10 cellular contexts compared by ENCODE assay signal in genomic region chr15:59292393-59292792, GRCh38.
A peak's percentile ranks its signal among the peaks of the same experiment; 100 is the strongest.
DNase-seq lines count a peak whose midpoint lies in the region; ATAC-seq and TF ChIP-seq lines count a peak whose summit lies in the region.
"Had no signal": no experiment of that assay in that cellular context is flagged by ENCODE, and none has a peak within 500 bp of the region (broad histone marks: within the 10 kb centered on the region; RNA-seq: fewer than 3 reads in every experiment).

No MANE protein-coding gene starts in this region.

- peak overlapping the region; percentile 15 for H3K27ac Mint-ChIP-seq in endodermal cell
- peak overlapping the region in 1 of 2 donors; percentile 6 for H3K27ac Mint-ChIP-seq in natural killer cell treated with Interleukin-12 subunit alpha and Interleukin-12 subunit beta and Interleukin-15 and Interleukin-18, amount 100 ng/mL, for 72 hours
- H3K27ac Mint-ChIP-seq: activated naive CD4-positive, alpha-beta T cell treated with anti-CD3 and anti-CD28 coated beads, Interleukin-2, amount 50 U/mL, for 72 hours had no signal

- H3K9me3 Mint-ChIP-seq in endodermal cell, result peaks cover 1% of the 10 kb centered on the region
- H3K9me3 Mint-ChIP-seq in natural killer cell treated with Interleukin-12 subunit alpha and Interleukin-12 subunit beta and Interleukin-15 and Interleukin-18, amount 100 ng/mL, for 72 hours, result no peaks in the 10 kb centered on the region
- H3K9me3 Mint-ChIP-seq: activated naive CD4-positive, alpha-beta T cell treated with anti-CD3 and anti-CD28 coated beads, Interleukin-2, amount 50 U/mL, for 72 hours had no signal

- H3K27me3 Mint-ChIP-seq in endodermal cell (ENCODE audit: insufficient read depth), result no peaks in the 10 kb centered on the region
- H3K27me3 Mint-ChIP-seq in natural killer cell treated with Interleukin-12 subunit alpha and Interleukin-12 subunit beta and Interleukin-15 and Interleukin-18, amount 100 ng/mL, for 72 hours, result no peaks in the 10 kb centered on the region

- no peak overlapping the region for H3K4me3 Mint-ChIP-seq in endodermal cell
- H3K4me3 Mint-ChIP-seq in natural killer cell treated with Interleukin-12 subunit alpha and Interleukin-12 subunit beta and Interleukin-15 and Interleukin-18, amount 100 ng/mL, for 72 hours, result no peak overlapping the region

- no peak overlapping the region for H3K9ac ChIP-seq in endodermal cell (ENCODE audit: extremely low read depth, low read length, poor library complexity, severe bottlenecking)

- TF ChIP-seq CTCF in endodermal cell (conservative IDR thresholded peaks at IDR 0.05), result no peak
- TF ChIP-seq CTCF in tibial nerve (IDR thresholded peaks at IDR 0.05), result no peak

- H3K4me1 Mint-ChIP-seq in endodermal cell, result peaks cover 32% of the 10 kb centered on the region
- peaks cover 0 to 18% of the 10 kb centered on the region in 2 donors for H3K4me1 Mint-ChIP-seq in natural killer cell treated with Interleukin-12 subunit alpha and Interleukin-12 subunit beta and Interleukin-15 and Interleukin-18, amount 100 ng/mL, for 72 hours (ENCODE audit: low read depth in 2 of 2)

- H3K9me3 ChIP-seq in endodermal cell (ENCODE audit: control insufficient read depth, low read length), result no peaks in the 10 kb centered on the region
- H3K9me3 ChIP-seq in tibial nerve, result no peaks in the 10 kb centered on the region

- H3K4me1 ChIP-seq in endodermal cell (ENCODE audit: control insufficient read depth, insufficient read depth, low read length), result no peaks in the 10 kb centered on the region
- peaks cover 0 to 80% (median 59%) of the 10 kb centered on the region in 4 donors for H3K4me1 ChIP-seq in tibial nerve

- H3K36me3 ChIP-seq in endodermal cell (ENCODE audit: control insufficient read depth, insufficient read depth, low read length) (no peaks in the 10 kb centered on the region), tibial nerve (no peaks in the 10 kb centered on the region)

- H3K36me3 Mint-ChIP-seq in endodermal cell (ENCODE audit: low read depth), result peaks cover 3% of the 10 kb centered on the region
- H3K36me3 Mint-ChIP-seq in natural killer cell treated with Interleukin-12 subunit alpha and Interleukin-12 subunit beta and Interleukin-15 and Interleukin-18, amount 100 ng/mL, for 72 hours, result no peaks in the 10 kb centered on the region
- H3K36me3 Mint-ChIP-seq: activated naive CD4-positive, alpha-beta T cell treated with anti-CD3 and anti-CD28 coated beads, Interleukin-2, amount 50 U/mL, for 72 hours had no signal

- ATAC-seq in GM21529 (IDR thresholded peaks at IDR 0.05; ENCODE audit: unreplicated experiment), result no peak
- no peak for ATAC-seq in natural killer cell treated with Interleukin-12 subunit alpha and Interleukin-12 subunit beta and Interleukin-15 and Interleukin-18, amount 100 ng/mL, for 72 hours
- ATAC-seq: activated CD4-positive, CD25-positive, alpha-beta regulatory T cell treated with anti-CD3 and anti-CD28 coated beads, Interleukin-2, amount 50 U/mL, for 24 hours; activated naive CD4-positive, alpha-beta T cell treated with anti-CD3 and anti-CD28 coated beads, Interleukin-2, amount 50 U/mL, for 72 hours had no signal

- peak; percentile 79 for DNase-seq in RPMI7951 (ENCODE audit: low read depth)
- no peak for DNase-seq in endodermal cell
- DNase-seq in medulla oblongata (ENCODE audit: extremely low spot score), result peak; percentile 94
- DNase-seq in tibial nerve (ENCODE audit: low spot score in 2 of 2), result no peak
- DNase-seq in NCI-H1092 (lab: John Stamatoyannopoulos, UW), result no peak
- no peak for DNase-seq in natural killer cell treated with Interleukin-12 subunit alpha and Interleukin-12 subunit beta and Interleukin-15 and Interleukin-18, amount 100 ng/mL, for 72 hours (ENCODE audit: low spot score)
- DNase-seq: stimulated activated naive CD4-positive, alpha-beta T cell had no signal

- no peak for TF ChIP-seq POLR2A in tibial nerve (IDR thresholded peaks at IDR 0.05)

- H3K4me3 ChIP-seq in endodermal cell (ENCODE audit: low read length) (no peak overlapping the region), tibial nerve (no peak overlapping the region)

- H3K27me3 ChIP-seq in endodermal cell (ENCODE audit: control insufficient read depth, insufficient read depth, low read length, poor library complexity, severe bottlenecking), result no peaks in the 10 kb centered on the region
- H3K27me3 ChIP-seq in tibial nerve, result no peaks in the 10 kb centered on the region

- H3K27ac ChIP-seq in endodermal cell (ENCODE audit: low read depth, low read length) (peak overlapping the region; percentile 95), tibial nerve (peak overlapping the region; percentile 55 to 94 (median 80))

- WGBS in endodermal cell (ENCODE audit: insufficient coverage in 1 of 2, insufficient read length in 1 of 2), 2 experiments, result 71 to 90% methylated on average over 5 to 8 of the region's 8 CpGs
- 49 to 59% methylated on average over 8 of the region's 8 CpGs for WGBS in tibial nerve, 2 donors

- peak in 1 of 2 donors; percentile 76 for TF ChIP-seq EP300 in tibial nerve (IDR thresholded peaks at IDR 0.05)

Comparison
In these comparisons a context has a peak if more than half of its experiments do, and no peak if none do; other contexts are left out.
1. DNase-seq: peak in RPMI7951 (single experiment) and medulla oblongata (single experiment); none in endodermal cell (single experiment), tibial nerve (0 of 2), NCI-H1092 (single experiment) and natural killer cell treated with Interleukin-12 subunit alpha and Interleukin-12 subunit beta and Interleukin-15 and Interleukin-18, amount 100 ng/mL, for 72 hours (single experiment).